Comparison of ENCODE assay signal across 34 cellular contexts in the genomic region with DNA sequence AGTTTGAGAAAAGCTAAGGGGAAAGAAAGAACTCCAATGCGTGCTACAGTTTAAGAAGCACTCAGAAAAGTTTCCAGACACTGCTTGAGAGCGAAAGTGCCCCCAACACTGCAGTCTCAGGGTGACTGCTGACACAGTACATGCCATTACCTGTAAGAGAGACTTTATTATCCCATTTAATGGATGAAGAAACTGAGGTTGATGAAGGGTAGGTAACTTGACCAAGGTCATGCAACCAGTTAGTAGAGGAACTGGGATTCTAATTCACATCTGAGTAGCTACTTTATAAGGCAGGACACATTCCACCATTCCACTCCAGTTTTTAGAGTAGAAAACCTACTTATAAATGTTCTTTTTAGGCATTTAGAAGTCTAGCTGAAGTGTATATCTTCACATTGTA.
"Had no signal": no experiment of that assay in that cellular context is flagged by ENCODE, and none has a peak within 500 bp of the region (broad histone marks: within the 10 kb centered on the region; RNA-seq: fewer than 3 reads in every experiment).

No MANE protein-coding gene starts in this region.

- H3K27me3 ChIP-seq: MG63 had no signal

- H3K9me3 ChIP-seq: MG63 had no signal

- DNase-seq: Karpas-422, MG63, MM.1S, MV-4-11, NCI-H1048, NCI-H1092, NCI-H1092 treated with DMSO at 0.1 percent for 48 hours, NCI-H1105, NCI-H1105 treated with DMSO at 0.1 percent for 48 hours, NCI-H1417, NCI-H1417 treated with DMSO at 0.1 percent for 48 hours, NCI-H1436, NCI-H146, NCI-H1694, NCI-H1694 treated with DMSO at 0.1 percent for 48 hours, NCI-H187, NCI-H187 treated with DMSO at 0.1 percent for 48 hours, NCI-H1930, NCI-H2029, NCI-H2029 treated with DMSO at 0.1 percent for 48 hours, NCI-H2081, NCI-H2081 treated with DMSO at 0.1 percent for 48 hours, NCI-H2107, NCI-H2171, NCI-H2171 treated with DMSO at 0.1 percent for 48 hours, NCI-H2227 treated with DMSO at 0.1 percent for 48 hours, NCI-H226, NCI-H345, NCI-H446, NCI-H446 treated with DMSO at 0.1 percent for 48 hours, NCI-H510A, NCI-H510A treated with DMSO at 0.1 percent for 48 hours, NCI-H524, NCI-H524 treated with DMSO at 0.1 percent for 48 hours had no signal

- H3K4me3 ChIP-seq: MG63 had no signal

- H3K36me3 ChIP-seq: MG63 had no signal
